In genomic region chr2:206213514-206213845, GRCh38 we compare ENCODE assay signal across 12 cellular contexts. TPM values are rescaled to one million over a fixed set of nuclear protein-coding genes. Genes with fewer than 3 reads are reported as not detected.
DNase-seq lines count a peak whose midpoint lies in the region; ATAC-seq, FAIRE-seq and TF ChIP-seq lines count a peak whose summit lies in the region.
"Had no signal": no experiment of that assay in that cellular context is flagged by ENCODE, and none has a peak within 500 bp of the region (broad histone marks: within the 10 kb centered on the region; RNA-seq: fewer than 3 reads in every experiment).

No MANE protein-coding gene starts in this region.

- TF ChIP-seq CTCF in left ventricle myocardium inferior (IDR thresholded peaks at IDR 0.05; ENCODE audit: borderline replicate concordance) (no peak), heart right ventricle (IDR thresholded peaks at IDR 0.05) (no peak), brain microvascular endothelial cell (IDR thresholded peaks at IDR 0.05; ENCODE audit: low read depth, low read length, missing control alignments) (no peak), keratinocyte (optimal IDR thresholded peaks at IDR 0.05 in 1 of 3, IDR thresholded peaks at IDR 0.05 in 1 of 3, conservative IDR thresholded peaks at IDR 0.05 in 1 of 3; ENCODE audit: extremely low read depth in 1 of 3, insufficient read depth in 2 of 3, low read length in 3 of 3) (no peak)

- in situ Hi-C loops in brain microvascular endothelial cell (cut with HindIII; ENCODE audit: low pct_ligation_motif_present, low sequenced_read_pairs) = no loop called here

- H3K27me3 ChIP-seq in left ventricle myocardium inferior (ENCODE audit: low read depth) (peaks cover 21% of the 10 kb centered on the region), heart right ventricle (peaks cover 0 to 20% (median 5%) of the 10 kb centered on the region in 7 donors), brain microvascular endothelial cell (replicated peaks) (no peaks in the 10 kb centered on the region), keratinocyte (ENCODE audit: control insufficient read depth, extremely low read depth, insufficient read depth, low read length) (no peaks in the 10 kb centered on the region)

- H3K79me2 ChIP-seq in keratinocyte (ENCODE audit: control insufficient read depth, insufficient read depth, low read length) = no peaks in the 10 kb centered on the region

- H4K20me1 ChIP-seq in keratinocyte (ENCODE audit: control insufficient read depth, extremely low read depth, insufficient read depth, low read length) = no peaks in the 10 kb centered on the region

- DNase-seq in left ventricle myocardium inferior = no peak
- no peak for DNase-seq in heart right ventricle
- no peak for DNase-seq in brain microvascular endothelial cell
- no peak for DNase-seq in keratinocyte (ENCODE audit: low read depth, low spot score)
- no peak for DNase-seq in NCI-H748 treated with DMSO at 0.1 percent for 48 hours (lab: John Stamatoyannopoulos, UW)
- no peak for DNase-seq in NCI-H187 treated with DMSO at 0.1 percent for 48 hours (lab: John Stamatoyannopoulos, UW)
- DNase-seq in T-helper 2 cell = no peak
- DNase-seq: activated CD4-positive, alpha-beta T cell treated with anti-CD3 and anti-CD28 coated beads for 1 hour; erythroblast; stimulated activated CD4-positive, alpha-beta T cell treated with anti-CD3 and anti-CD28 coated beads, Interleukin-15, amount 100 ng/mL, for 24 hours had no signal

- dilution Hi-C loops in keratinocyte (cut with MboI; ENCODE audit: extremely low pct_ligation_motif_present, low sequenced_read_pairs) = no loop called here

- H3K9ac ChIP-seq in keratinocyte (ENCODE audit: control insufficient read depth, extremely low read depth, insufficient read depth, low read length) = no peak overlapping the region

- H3K27ac ChIP-seq in left ventricle myocardium inferior (replicated peaks) (no peak overlapping the region), heart right ventricle (peak overlapping the region in 1 of 10 donors; percentile 11), brain microvascular endothelial cell (no peak overlapping the region), keratinocyte (ENCODE audit: control insufficient read depth, insufficient read depth, low read length) (peak overlapping the region; percentile 18)

- intact Hi-C loops in left ventricle myocardium inferior (cut with micrococcal nuclease) (no loop called here), heart right ventricle (cut with DNase I) (no loop called here)

- H3K36me3 ChIP-seq in left ventricle myocardium inferior = no peaks in the 10 kb centered on the region
- no peaks in the 10 kb centered on the region for H3K36me3 ChIP-seq in heart right ventricle
- no peaks in the 10 kb centered on the region for H3K36me3 ChIP-seq in brain microvascular endothelial cell (replicated peaks)
- H3K36me3 ChIP-seq in keratinocyte (ENCODE audit: control insufficient read depth in 2 of 2, extremely low read depth in 1 of 2, insufficient read depth in 2 of 2, low read length in 2 of 2) = no peaks in the 10 kb centered on the region

- H3K4me3 ChIP-seq in left ventricle myocardium inferior = peak overlapping the region; percentile 40
- peak overlapping the region in 2 of 10 donors; percentile 31 to 43 for H3K4me3 ChIP-seq in heart right ventricle
- peak overlapping the region; percentile 52 for H3K4me3 ChIP-seq in brain microvascular endothelial cell (ENCODE audit: low read depth, low read length)
- H3K4me3 ChIP-seq in keratinocyte (ENCODE audit: control insufficient read depth in 2 of 3, extremely low read depth in 1 of 3, insufficient read depth in 2 of 3, low read depth in 1 of 3, low read length in 3 of 3) = peak overlapping the region in 2 of 3 experiments; percentile 34 to 64

- H2AFZ ChIP-seq in keratinocyte (ENCODE audit: control insufficient read depth, low read length) = peak overlapping the region; percentile 86

- ATAC-seq in heart right ventricle (no peak), GM19455 (IDR thresholded peaks at IDR 0.05; ENCODE audit: unreplicated experiment) (no peak)

- WGBS in heart right ventricle, 2 donors = 45 to 47% methylated on average over 4 of the region's 4 CpGs

- H3K9me3 ChIP-seq in left ventricle myocardium inferior (replicated peaks) (no peaks in the 10 kb centered on the region), heart right ventricle (no peaks in the 10 kb centered on the region), keratinocyte (ENCODE audit: control insufficient read depth, low read depth, low read length) (no peaks in the 10 kb centered on the region)

- no peak for FAIRE-seq in keratinocyte (lab: Jason Lieb, UNC)
- FAIRE-seq: HTR-8/SVneo had no signal

- no peaks in the 10 kb centered on the region for H3K9me1 ChIP-seq in keratinocyte (ENCODE audit: control insufficient read depth, extremely low read depth, insufficient read depth, low read length)

- peak overlapping the region; percentile 84 for H3K4me2 ChIP-seq in keratinocyte (ENCODE audit: control insufficient read depth, extremely low read depth, insufficient read depth, low read depth, low read length)

- H3K4me1 ChIP-seq in left ventricle myocardium inferior (peaks cover 6% of the 10 kb centered on the region), heart right ventricle (peaks cover 0 to 10% (median 0%) of the 10 kb centered on the region in 9 donors), keratinocyte (ENCODE audit: control insufficient read depth, extremely low read depth, insufficient read depth, low read length) (peaks cover 24% of the 10 kb centered on the region)

RNA-seq across cellular contexts. Expression of gene EEF1B2, which starts 53.8 kb away (rescaled TPM):
- 229 TPM for total RNA-seq in left ventricle myocardium inferior
- total RNA-seq in heart right ventricle = 100 to 1,000 TPM; 218 to 306 (median 228) TPM
- polyA plus RNA-seq in heart right ventricle = 100 to 1,000 TPM; 205 to 813 TPM
- 674 to 1,066 TPM (median 857 TPM) in 3 replicates for polyA plus RNA-seq in keratinocyte
- 733 TPM for polyA plus RNA-seq in keratinocyte (2011; ENCODE audit: low read depth)
- 946 and 954 TPM in 2 replicates for polyA plus RNA-seq in keratinocyte (2011; cell fraction: cytosol; rRNA removed)
- 189 and 352 TPM in 2 replicates for polyA plus RNA-seq in keratinocyte (2011; cell fraction: nucleus; rRNA removed)
- polyA plus RNA-seq in keratinocyte (2012; ENCODE audit: low replicate concordance) = 769 and 800 TPM in 2 replicates
- polyA minus RNA-seq in keratinocyte = 336 to 454 TPM (median 451 TPM) in 3 replicates
- 375 TPM for polyA minus RNA-seq in keratinocyte (2011; cell fraction: cytosol; rRNA and poly(A)+ RNA removed)
- polyA minus RNA-seq in keratinocyte (2011; cell fraction: nucleus; rRNA and poly(A)+ RNA removed) = 131 and 163 TPM in 2 replicates

RNA-seq across cellular contexts. Expression of gene NDUFS1, which starts 54.2 kb away (rescaled TPM):
- total RNA-seq in left ventricle myocardium inferior = 486 TPM
- total RNA-seq in heart right ventricle = 100 to 1,000 TPM; 364 to 670 (median 572) TPM
- 10 to 100 TPM; 53.8 to 97.1 TPM for polyA plus RNA-seq in heart right ventricle
- polyA plus RNA-seq in keratinocyte = 62.1 to 83.7 TPM (median 79.4 TPM) in 3 replicates
- 61.9 TPM for polyA plus RNA-seq in keratinocyte (2011; ENCODE audit: low read depth)
- 50.9 and 79.3 TPM in 2 replicates for polyA plus RNA-seq in keratinocyte (2011; cell fraction: cytosol; rRNA removed)
- polyA plus RNA-seq in keratinocyte (2011; cell fraction: nucleus; rRNA removed) = 86.5 and 90.3 TPM in 2 replicates
- polyA plus RNA-seq in keratinocyte (2012; ENCODE audit: low replicate concordance) = 39.3 and 50.3 TPM in 2 replicates
- 22.7 to 117 TPM (median 72.8 TPM) in 3 replicates for polyA minus RNA-seq in keratinocyte
- 30.3 TPM for polyA minus RNA-seq in keratinocyte (2011; cell fraction: cytosol; rRNA and poly(A)+ RNA removed)
- 47.7 and 94.8 TPM in 2 replicates for polyA minus RNA-seq in keratinocyte (2011; cell fraction: nucleus; rRNA and poly(A)+ RNA removed)
